Comparison of ENCODE assay signal across 18 cellular contexts in genomic region chr12:60980558-60980957, GRCh38.
DNase-seq lines count a peak whose midpoint lies in the region; ATAC-seq and TF ChIP-seq lines count a peak whose summit lies in the region.
"Had no signal": no experiment of that assay in that cellular context is flagged by ENCODE, and none has a peak within 500 bp of the region (broad histone marks: within the 10 kb centered on the region; RNA-seq: fewer than 3 reads in every experiment).

No MANE protein-coding gene starts in this region.

- peaks cover 48% of the 10 kb centered on the region for H3K9me3 Mint-ChIP-seq in endodermal cell
- H3K9me3 Mint-ChIP-seq in activated naive CD4-positive, alpha-beta T cell treated with anti-CD3 and anti-CD28 coated beads, Interleukin-2, amount 50 U/mL, for 72 hours = peaks cover 0 to 4% of the 10 kb centered on the region in 2 donors

- H3K9ac ChIP-seq in HUES48 (ENCODE audit: low read depth, low read length) (no peak overlapping the region), endodermal cell (ENCODE audit: extremely low read depth, low read length, poor library complexity, severe bottlenecking) (no peak overlapping the region)
- H3K9ac ChIP-seq: BLaER1 had no signal

- no peak overlapping the region for H3K4me3 Mint-ChIP-seq in endodermal cell
- H3K4me3 Mint-ChIP-seq: CD14-positive monocyte; CD4-positive, alpha-beta memory T cell; IgD-negative memory B cell had no signal

- ATAC-seq in activated naive CD4-positive, alpha-beta T cell treated with anti-CD3 and anti-CD28 coated beads, Interleukin-2, amount 50 U/mL, for 72 hours = no peak
- ATAC-seq: HepG2 had no signal

- peak overlapping the region; percentile 8 for H3K27ac Mint-ChIP-seq in endodermal cell
- no peak overlapping the region for H3K27ac Mint-ChIP-seq in activated naive CD4-positive, alpha-beta T cell treated with anti-CD3 and anti-CD28 coated beads, Interleukin-2, amount 50 U/mL, for 72 hours
- H3K27ac Mint-ChIP-seq: CD14-positive monocyte; CD4-positive, alpha-beta memory T cell; IgD-negative memory B cell had no signal

- no peaks in the 10 kb centered on the region for H3K27me3 Mint-ChIP-seq in endodermal cell (ENCODE audit: insufficient read depth)
- H3K27me3 Mint-ChIP-seq: CD4-positive, alpha-beta memory T cell; IgD-negative memory B cell had no signal

- H3K4me1 Mint-ChIP-seq in endodermal cell = peaks cover 26% of the 10 kb centered on the region
- H3K4me1 Mint-ChIP-seq: CD14-positive monocyte; CD4-positive, alpha-beta memory T cell; IgD-negative memory B cell had no signal

- H3K36me3 ChIP-seq in HUES48 (ENCODE audit: control insufficient read depth, insufficient read depth, low read length) = no peaks in the 10 kb centered on the region
- peaks cover 5% of the 10 kb centered on the region for H3K36me3 ChIP-seq in endodermal cell (ENCODE audit: control insufficient read depth, insufficient read depth, low read length)
- H3K36me3 ChIP-seq: BLaER1, HAP-1 had no signal

- H3K4me1 ChIP-seq in HUES48 (ENCODE audit: control insufficient read depth, insufficient read depth, low read length) (peaks cover 16% of the 10 kb centered on the region), endodermal cell (ENCODE audit: control insufficient read depth, insufficient read depth, low read length) (no peaks in the 10 kb centered on the region)
- H3K4me1 ChIP-seq: BLaER1, HAP-1 had no signal

- peaks cover 39% of the 10 kb centered on the region for H3K36me3 Mint-ChIP-seq in endodermal cell (ENCODE audit: low read depth)
- no peaks in the 10 kb centered on the region for H3K36me3 Mint-ChIP-seq in activated naive CD4-positive, alpha-beta T cell treated with anti-CD3 and anti-CD28 coated beads, Interleukin-2, amount 50 U/mL, for 72 hours
- H3K36me3 Mint-ChIP-seq: CD14-positive monocyte; CD4-positive, alpha-beta memory T cell; IgD-negative memory B cell had no signal

- H3K27me3 ChIP-seq in HUES48 (ENCODE audit: control insufficient read depth, insufficient read depth, low read length) (no peaks in the 10 kb centered on the region), endodermal cell (ENCODE audit: control insufficient read depth, insufficient read depth, low read length, poor library complexity, severe bottlenecking) (no peaks in the 10 kb centered on the region)
- H3K27me3 ChIP-seq: BLaER1 had no signal

- H3K9me3 ChIP-seq in HUES48 (ENCODE audit: control insufficient read depth, insufficient read depth, low read length) = peaks cover 8% of the 10 kb centered on the region
- peaks cover 43% of the 10 kb centered on the region for H3K9me3 ChIP-seq in endodermal cell (ENCODE audit: control insufficient read depth, low read length)
- H3K9me3 ChIP-seq: BLaER1, HAP-1 had no signal

- no CpG with 5 or more reads among the region's 1 CpG for WGBS in endodermal cell (ENCODE audit: insufficient coverage in 1 of 2, insufficient read length in 1 of 2), 2 experiments

- DNase-seq in Ammon's horn (ENCODE audit: low spot score) = peak; percentile 15
- no peak for DNase-seq in endodermal cell
- peak; percentile 4 for DNase-seq in left kidney (ENCODE audit: low read depth, low spot score)
- no peak for DNase-seq in activated CD4-positive, alpha-beta T cell treated with anti-CD3 and anti-CD28 coated beads, Interleukin-2, amount 50 U/mL, for 4 hours
- DNase-seq in COLO668 (lab: John Stamatoyannopoulos, UW; ENCODE audit: unreplicated experiment) = no peak
- DNase-seq in NK-92 treated with Interleukin-12 subunit alpha and Interleukin-12 subunit beta, amount 100 ng/mL, for 24 hours (lab: John Stamatoyannopoulos, UW) = no peak
- no peak for DNase-seq in activated naive CD4-positive, alpha-beta T cell treated with anti-CD3 and anti-CD28 coated beads, Interleukin-2, amount 50 U/mL, for 72 hours (ENCODE audit: low spot score in 2 of 2)
- DNase-seq: AML-193; Calu3; CD4-positive, alpha-beta memory T cell; Karpas-422; KBM-7 had no signal

- H3K27ac ChIP-seq in HUES48 (ENCODE audit: low read depth, low read length) (peak overlapping the region; percentile 49), endodermal cell (ENCODE audit: low read depth, low read length) (no peak overlapping the region)
- H3K27ac ChIP-seq: BLaER1 had no signal

- no peak overlapping the region for H3K4me3 ChIP-seq in HUES48 (ENCODE audit: low read depth, low read length)
- H3K4me3 ChIP-seq in endodermal cell (ENCODE audit: low read length) = peak overlapping the region; percentile 0
- H3K4me3 ChIP-seq: BLaER1, HAP-1 had no signal

- no peak for TF ChIP-seq CTCF in endodermal cell (conservative IDR thresholded peaks at IDR 0.05)

Comparison
In these comparisons a context has a peak if more than half of its experiments do, and no peak if none do; other contexts are left out.
1. DNase-seq: peak in Ammon's horn (single experiment) and left kidney (single experiment); none in endodermal cell (single experiment), activated CD4-positive, alpha-beta T cell treated with anti-CD3 and anti-CD28 coated beads, Interleukin-2, amount 50 U/mL, for 4 hours (0 of 2), COLO668 (single experiment), NK-92 treated with Interleukin-12 subunit alpha and Interleukin-12 subunit beta, amount 100 ng/mL, for 24 hours (single experiment) and activated naive CD4-positive, alpha-beta T cell treated with anti-CD3 and anti-CD28 coated beads, Interleukin-2, amount 50 U/mL, for 72 hours (0 of 2).